Comparison of ENCODE assay signal across 23 cellular contexts in genomic region chr18:567119-567518, GRCh38. TPM values are rescaled to one million over a fixed set of nuclear protein-coding genes. Genes with fewer than 3 reads are reported as not detected.
"Had no signal": no experiment of that assay in that cellular context is flagged by ENCODE, and none has a peak within 500 bp of the region (broad histone marks: within the 10 kb centered on the region; RNA-seq: fewer than 3 reads in every experiment).

No MANE protein-coding gene starts in this region.

- ATAC-seq: activated naive CD8-positive, alpha-beta T cell treated with anti-CD3 and anti-CD28 coated beads, Interleukin-2, amount 50 U/mL, for 24 hours; left colon; lower lobe of right lung; stimulated activated memory B cell treated with anti-CD40 and anti-IgM and Interleukin-4, amounts not matched to agents 10 μg/mL and 1 μg/mL and 100 μg/mL, for 72 hours; upper lobe of right lung had no signal

- H3K36me3 ChIP-seq: breast epithelium, esophagus muscularis mucosa, lower lobe of right lung, upper lobe of right lung had no signal

- H3K9me3 ChIP-seq: breast epithelium, esophagus muscularis mucosa, lower lobe of right lung, upper lobe of right lung had no signal

- H3K4me1 ChIP-seq: breast epithelium, esophagus muscularis mucosa, lower lobe of right lung, upper lobe of right lung had no signal

- H3K27me3 ChIP-seq: breast epithelium, esophagus muscularis mucosa, upper lobe of right lung had no signal

- H3K27ac ChIP-seq: breast epithelium, esophagus muscularis mucosa, lower lobe of right lung, upper lobe of right lung had no signal

- DNase-seq: activated CD4-positive, alpha-beta T cell treated with anti-CD3 and anti-CD28 coated beads for 1 hour; activated CD8-positive, alpha-beta memory T cell treated with anti-CD3 and anti-CD28 coated beads for 24 hours; activated CD8-positive, alpha-beta memory T cell treated with anti-CD3 and anti-CD28 coated beads, Interleukin-2, amount 50 U/mL, for 48 hours; activated effector memory CD4-positive, alpha-beta T cell treated with Interleukin-2 at 50 U/mL for 16 hours; activated naive CD4-positive, alpha-beta T cell treated with anti-CD3 and anti-CD28 coated beads, Interleukin-2, amount 10 ng/mL, durations not matched to agents 7 days and 5 days; activated naive CD8-positive, alpha-beta T cell treated with anti-CD3 and anti-CD28 coated beads, Interleukin-2, amount 50 U/mL, for 24 hours; activated T-cell treated with anti-CD3 and anti-CD28 coated beads, Interleukin-2, amount 50 U/mL, for 48 hours; aorta; effector CD4-positive, alpha-beta T cell; hippocampal formation; islet precursor cell; left colon; lower lobe of right lung; occipital lobe; retina; small intestine; stimulated activated CD4-positive, alpha-beta T cell treated with anti-CD3 and anti-CD28 coated beads, Interleukin-4, amount 100 ng/mL, for 4 hours; upper lobe of right lung had no signal

- H3K4me3 ChIP-seq: breast epithelium, esophagus muscularis mucosa, lower lobe of right lung, upper lobe of right lung had no signal

RNA-seq across cellular contexts. Expression of gene CETN1, which starts 13.1 kb away (rescaled TPM):
- total RNA-seq: aorta, breast epithelium, esophagus muscularis mucosa, glomerular endothelial cell, left colon, lower lobe of right lung, occipital lobe, posterior vena cava, upper lobe of right lung had no signal

RNA-seq across cellular contexts. Expression of gene CLUL1, which starts 29.7 kb away (rescaled TPM):
- total RNA-seq: aorta, glomerular endothelial cell, left colon, posterior vena cava had no signal
